In genomic region chr1:69567847-69568434, GRCh38 we compare ENCODE assay signal across 8 cellular contexts. TPM values are rescaled to one million over a fixed set of nuclear protein-coding genes. Genes with fewer than 3 reads are reported as not detected.
DNase-seq lines count a peak whose midpoint lies in the region; ATAC-seq and TF ChIP-seq lines count a peak whose summit lies in the region.

Gene LRRC7 (plus strand): TSS chr1:69567922. CDS start chr1:69568640, 718 bp downstream.

- H3K79me2 ChIP-seq in SK-N-SH (ENCODE audit: insufficient read depth), result no peaks in the 10 kb centered on the region

- no peak for TF ChIP-seq RAD21 in SK-N-SH (IDR thresholded peaks at IDR 0.05; ENCODE audit: low read length)

- no peaks in the 10 kb centered on the region for H3K36me3 ChIP-seq in SK-N-SH (replicated peaks in 1 of 2; ENCODE audit: control insufficient read depth in 1 of 2, insufficient read depth in 2 of 2, low read length in 1 of 2)
- no peaks in the 10 kb centered on the region for H3K36me3 ChIP-seq in mesodermal cell (ENCODE audit: control insufficient read depth, insufficient read depth, low read length)
- H3K36me3 ChIP-seq in upper lobe of right lung, result no peaks in the 10 kb centered on the region

- POLR2A ChIA-PET in SK-N-SH (lab: Yijun Ruan, JAX), result interaction anchor here (1.0 kb wide), 1 partner anchor 22 kb away, joined by 4 read pairs; no protein-coding TSS in a partner anchor

- CTCF ChIA-PET in SK-N-SH (lab: Yijun Ruan, JAX), result interaction anchor here (0.8 kb wide), 1 partner anchor 9 kb away, joined by 3 read pairs; no protein-coding TSS in a partner anchor

- H3K9ac ChIP-seq in SK-N-SH, result no peak within 1 kb of the TSS

- H3K4me3 ChIP-seq in SK-N-SH (ENCODE audit: low read depth in 2 of 2, low read length in 1 of 2), result peak within 1 kb of the TSS; percentile 51
- H3K4me3 ChIP-seq in mesodermal cell (ENCODE audit: extremely low read depth, insufficient read depth, low read length, poor library complexity, severe bottlenecking), result peak within 1 kb of the TSS; percentile 46
- H3K4me3 ChIP-seq in upper lobe of right lung, result peak within 1 kb of the TSS; percentile 41

- TF ChIP-seq CTCF in SK-N-SH (IDR thresholded peaks at IDR 0.05) (no peak), upper lobe of right lung (IDR thresholded peaks at IDR 0.05) (no peak)

- H3K9me2 ChIP-seq in SK-N-SH, result no peaks in the 10 kb centered on the region

- H3K4me1 ChIP-seq in SK-N-SH (ENCODE audit: control insufficient read depth in 1 of 2, insufficient read depth in 2 of 2, low read depth in 1 of 2, low read length in 1 of 2) (peaks cover 5 to 11% of the 10 kb centered on the region in 2 experiments; a peak in 1 of 4 replicates), mesodermal cell (ENCODE audit: control insufficient read depth, insufficient read depth, low read length, poor library complexity, severe bottlenecking) (peaks cover 11% of the 10 kb centered on the region), upper lobe of right lung (peaks cover 6% of the 10 kb centered on the region)

- H3K27ac ChIP-seq in SK-N-SH (ENCODE audit: low read depth in 2 of 2, low read length in 1 of 2), result no peak within 1 kb of the TSS
- no peak within 1 kb of the TSS for H3K27ac ChIP-seq in mesodermal cell (ENCODE audit: low read depth, low read length, severe bottlenecking)
- no peak within 1 kb of the TSS for H3K27ac ChIP-seq in upper lobe of right lung

- no peak for TF ChIP-seq POLR2A in erythroblast (IDR thresholded peaks at IDR 0.05; ENCODE audit: low read length)

- no peak for TF ChIP-seq EP300 in SK-N-SH (IDR thresholded peaks at IDR 0.05; ENCODE audit: borderline replicate concordance in 1 of 2, low read depth in 1 of 2, low read length in 1 of 2)

- 7% methylated on average over 31 of the region's 57 CpGs for WGBS in SK-N-SH (ENCODE audit: low lambda C conversion rate)
- 0% methylated on average over 31 to 52 of the region's 57 CpGs for WGBS in mesodermal cell (ENCODE audit: insufficient coverage in 2 of 2), 2 experiments

- H3K9me3 ChIP-seq in SK-N-SH, result no peaks in the 10 kb centered on the region
- H3K9me3 ChIP-seq in mesodermal cell (ENCODE audit: control insufficient read depth, low read length), result no peaks in the 10 kb centered on the region
- no peaks in the 10 kb centered on the region for H3K9me3 ChIP-seq in upper lobe of right lung

- 0 out of 2 replicates have a peak within 1 kb of the TSS, but pooled peaks have one; percentile 41 for H2AFZ ChIP-seq in SK-N-SH (ENCODE audit: low read depth)

- intact Hi-C loops in upper lobe of right lung (cut with DNase I), result no loop called here

- H3K27me3 ChIP-seq in SK-N-SH (ENCODE audit: insufficient read depth) (peaks cover 28% of the 10 kb centered on the region), upper lobe of right lung (peaks cover 47% of the 10 kb centered on the region)

- peak; percentile 22 for ATAC-seq in HG03432 (IDR thresholded peaks at IDR 0.05; ENCODE audit: unreplicated experiment)
- ATAC-seq in upper lobe of right lung, result peak; percentile 31

- DNase-seq in ELR (ENCODE audit: low read depth) (peak; percentile 1), SK-N-SH (peak; percentile 74), erythroblast (lab: John Stamatoyannopoulos, UW) (peak; percentile 58 to 65), upper lobe of right lung (peak; percentile 63), SHP77 treated with DMSO at 0.1 percent for 48 hours (lab: John Stamatoyannopoulos, UW) (no peak), NK-92 (lab: John Stamatoyannopoulos, UW; ENCODE audit: unreplicated experiment) (no peak)

- H4K20me1 ChIP-seq in SK-N-SH (ENCODE audit: insufficient read depth), result no peaks in the 10 kb centered on the region

- no peaks in the 10 kb centered on the region for H3F3A ChIP-seq in SK-N-SH (replicated peaks; ENCODE audit: insufficient read depth)

- H3K4me2 ChIP-seq in SK-N-SH, result peak within 1 kb of the TSS; percentile 79

TF ChIP-seq in SK-N-SH, 30 proteins besides CTCF, POLR2A, EP300 and RAD21:
- TF ChIP-seq SMC3 (IDR thresholded peaks at IDR 0.05; ENCODE audit: low read depth, low read length) (no peak), MAX (IDR thresholded peaks at IDR 0.05; ENCODE audit: low read depth) (no peak), IRF3 (IDR thresholded peaks at IDR 0.05; ENCODE audit: low read depth, low read length) (no peak), TEAD4 (IDR thresholded peaks at IDR 0.05; ENCODE audit: borderline replicate concordance, insufficient read depth) (no peak), NFIC (IDR thresholded peaks at IDR 0.05; ENCODE audit: borderline replicate concordance) (no peak), GATA2 (CRISPR knock-in tag; IDR thresholded peaks at IDR 0.05) (no peak), FOSL2 (IDR thresholded peaks at IDR 0.05; ENCODE audit: borderline replicate concordance, low read depth) (no peak), EZH2phosphoT487 (IDR thresholded peaks at IDR 0.05; ENCODE audit: borderline replicate concordance, low read depth) (no peak), TAF1 (IDR thresholded peaks at IDR 0.05; ENCODE audit: borderline replicate concordance, low read depth, low read length) (no peak), MXI1 (IDR thresholded peaks at IDR 0.05; ENCODE audit: low read depth, low read length) (no peak), FOXM1 (IDR thresholded peaks at IDR 0.05; ENCODE audit: low read depth) (no peak), REST (IDR thresholded peaks at IDR 0.05; ENCODE audit: low read depth, low read length) (no peak), POLR2AphosphoS5 (IDR thresholded peaks at IDR 0.05; ENCODE audit: low read depth, low read length) (no peak), MEF2A (IDR thresholded peaks at IDR 0.05; ENCODE audit: borderline replicate concordance, low read depth) (no peak), ELF1 (IDR thresholded peaks at IDR 0.05) (no peak)

RNA-seq across cellular contexts. Expression of gene LRRC7, which starts in this region (rescaled TPM):
- 0.02 and 0.03 TPM in 2 replicates for polyA plus RNA-seq in SK-N-SH (2012; rRNA removed)
- polyA plus RNA-seq in SK-N-SH (2012; cell fraction: cytosol; rRNA removed), result 0.03 and 0.04 TPM in 2 replicates
- 0.02 TPM in 2 replicates for polyA plus RNA-seq in SK-N-SH (2012; cell fraction: nucleus; rRNA removed)
- polyA plus RNA-seq in mesodermal cell (2013, experiment 1 of 2), result 0.15 TPM
- polyA plus RNA-seq in mesodermal cell (2013, experiment 2 of 2), result 0.15 TPM
- total RNA-seq in upper lobe of right lung, result not detected

Comparison
In these comparisons a context has a peak if more than half of its experiments do, and no peak if none do; other contexts are left out.
1. Peak in DNase-seq, H3K4me3 ChIP-seq and H3K4me2 ChIP-seq in SK-N-SH; RNA of the gene not detected or under 1 TPM.
2. Peak in DNase-seq, ATAC-seq and H3K4me3 ChIP-seq in upper lobe of right lung; RNA of the gene not detected or under 1 TPM.
3. DNase-seq: peak in ELR (single experiment) and erythroblast (2 of 2); none in SHP77 treated with DMSO at 0.1 percent for 48 hours (single experiment) and NK-92 (single experiment).
4. Peak in every context shown above with its lines, with median percentiles within 50 percentile points of each other: H3K4me3 ChIP-seq.